In the genomic region with DNA sequence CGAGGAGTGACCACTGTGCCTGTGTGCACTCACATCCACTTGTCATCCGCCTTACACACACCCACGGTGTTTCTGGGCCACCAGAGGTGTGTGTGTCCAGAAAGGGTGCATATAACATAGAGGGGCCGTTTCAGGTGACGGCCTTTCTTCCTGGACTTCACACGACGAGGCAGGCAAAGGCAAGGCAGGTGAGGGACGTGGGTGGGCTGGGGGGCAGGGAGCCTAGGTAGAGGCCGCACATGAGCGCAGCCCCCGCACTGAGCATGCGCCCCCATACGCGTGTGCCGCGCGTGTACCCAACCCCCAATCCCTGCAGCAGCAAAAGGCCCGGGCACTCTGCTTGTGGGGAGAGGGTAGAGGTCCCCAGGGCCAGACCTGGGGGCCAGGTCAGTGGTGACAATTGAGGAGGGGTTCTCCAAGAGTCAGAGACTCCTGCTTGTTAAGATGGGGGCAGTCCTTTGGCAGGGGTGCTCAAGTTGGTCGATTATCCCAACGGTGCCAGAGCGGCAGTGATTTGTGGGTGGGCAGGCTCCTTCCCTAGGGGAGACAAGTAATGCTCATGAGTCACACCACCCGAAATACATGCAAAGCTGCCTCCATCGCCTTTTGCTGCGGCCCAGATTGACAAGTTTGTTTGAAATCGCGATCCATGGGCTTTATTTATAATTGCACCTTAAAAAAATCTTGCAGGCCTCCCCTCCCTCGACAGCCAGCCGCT, we compare ENCODE assay signal across 8 cellular contexts. TPM values are rescaled to one million over a fixed set of nuclear protein-coding genes. Genes with fewer than 3 reads are reported as not detected.
DNase-seq lines count a peak whose midpoint lies in the region; ATAC-seq and FAIRE-seq lines count a peak whose summit lies in the region.

No MANE protein-coding gene starts in this region.

- in situ Hi-C loops in ACHN (cut with HindIII; ENCODE audit: low pct_ligation_motif_present, low pct_unique_long_range_greater_than_20kb, low sequenced_read_pairs): no loop called here

- H3K27ac ChIP-seq in small intestine (ENCODE audit: low read depth in 1 of 2, low read length in 1 of 2): peak overlapping the region in 1 of 2 donors; percentile 81

- H3K27me3 ChIP-seq in small intestine (ENCODE audit: control insufficient read depth in 2 of 2, insufficient read depth in 2 of 2, low read length in 2 of 2): no peaks in the 10 kb centered on the region

- no peaks in the 10 kb centered on the region for H3K36me3 ChIP-seq in small intestine (ENCODE audit: control insufficient read depth in 2 of 2, insufficient read depth in 2 of 2, low read length in 2 of 2)

- DNase-seq in DMS 273 treated with DMSO at 0.1 percent for 48 hours (lab: John Stamatoyannopoulos, UW): peak; percentile 81
- DNase-seq in M059J (ENCODE audit: low read depth): peak; percentile 70
- DNase-seq in activated naive CD4-positive, alpha-beta T cell treated with anti-CD3 and anti-CD28 coated beads, Interleukin-2, amount 50 U/mL, for 72 hours (ENCODE audit: low spot score in 2 of 2): no peak
- DNase-seq in hepatic stellate cell (ENCODE audit: low spot score): peak; percentile 79
- no peak for DNase-seq in small intestine
- DNase-seq in ACHN: no peak

- H3K27ac Mint-ChIP-seq in activated naive CD4-positive, alpha-beta T cell treated with anti-CD3 and anti-CD28 coated beads, Interleukin-2, amount 50 U/mL, for 72 hours: peak overlapping the region; percentile 54 to 83

- H3K4me3 ChIP-seq in small intestine (ENCODE audit: low read depth in 1 of 2, low read length in 2 of 2): peak overlapping the region; percentile 32 to 98

- no peaks in the 10 kb centered on the region for H3K9me3 Mint-ChIP-seq in activated naive CD4-positive, alpha-beta T cell treated with anti-CD3 and anti-CD28 coated beads, Interleukin-2, amount 50 U/mL, for 72 hours

- H3K4me1 ChIP-seq in small intestine (ENCODE audit: control insufficient read depth in 2 of 2, insufficient read depth in 1 of 2, low read depth in 1 of 2, low read length in 1 of 2): peaks cover 2 to 9% of the 10 kb centered on the region in 2 donors

- peaks cover 7 to 10% of the 10 kb centered on the region in 2 donors for H3K36me3 Mint-ChIP-seq in activated naive CD4-positive, alpha-beta T cell treated with anti-CD3 and anti-CD28 coated beads, Interleukin-2, amount 50 U/mL, for 72 hours

- H3K9me3 ChIP-seq in small intestine (ENCODE audit: control insufficient read depth, low read depth): no peaks in the 10 kb centered on the region

- ATAC-seq in activated naive CD4-positive, alpha-beta T cell treated with anti-CD3 and anti-CD28 coated beads, Interleukin-2, amount 50 U/mL, for 72 hours: no peak
- no peak for ATAC-seq in HG03108 (IDR thresholded peaks at IDR 0.05; ENCODE audit: unreplicated experiment)
- no peak for ATAC-seq in HG02852 (IDR thresholded peaks at IDR 0.05; ENCODE audit: unreplicated experiment)

- no peak for FAIRE-seq in small intestine (lab: Jason Lieb, UNC)

- 52 to 66% (median 60%) methylated on average over 26 to 28 of the region's 28 CpGs for WGBS in small intestine, 3 donors

RNA-seq across cellular contexts. Expression of a gene that starts 1.0 kb away (rescaled TPM):
- total RNA-seq in M059J (2014; rRNA removed; shearing (Covaris generic)): 18.0 and 23.0 TPM in 2 replicates
- 10 to 100 TPM; 49.8 to 67.8 TPM for total RNA-seq in activated naive CD4-positive, alpha-beta T cell treated with anti-CD3 and anti-CD28 coated beads, Interleukin-2, amount 50 U/mL, for 72 hours
- polyA plus RNA-seq in small intestine: 10 to 100 TPM; 19.7 to 29.0 (median 21.9) TPM

RNA-seq across cellular contexts. Expression of a gene that starts 2.5 kb away (rescaled TPM):
- total RNA-seq in M059J (2014; rRNA removed; shearing (Covaris generic)): 2.6 and 3.3 TPM in 2 replicates
- total RNA-seq in activated naive CD4-positive, alpha-beta T cell treated with anti-CD3 and anti-CD28 coated beads, Interleukin-2, amount 50 U/mL, for 72 hours: 10 to 100 TPM in 1 of 2 donors, 1 to 10 TPM in 1; 8.9 to 25.3 TPM
- polyA plus RNA-seq in small intestine: 1 to 10 TPM in 2 of 3 donors, not detected in 1; 3.0 to 4.0 TPM

RNA-seq across cellular contexts. Expression of a gene that starts 21.9 kb away (rescaled TPM):
- 38.0 and 56.3 TPM in 2 replicates for total RNA-seq in M059J (2014; rRNA removed; shearing (Covaris generic))
- total RNA-seq in activated naive CD4-positive, alpha-beta T cell treated with anti-CD3 and anti-CD28 coated beads, Interleukin-2, amount 50 U/mL, for 72 hours: 10 to 100 TPM; 29.9 to 52.1 TPM
- 100 to 1,000 TPM in 2 of 3 donors, 10 to 100 TPM in 1; 66.4 to 326 (median 304) TPM for polyA plus RNA-seq in small intestine

RNA-seq across cellular contexts. Expression of a gene that starts 23.6 kb away (rescaled TPM):
- total RNA-seq in M059J (2014; rRNA removed; shearing (Covaris generic)): 5.7 and 6.3 TPM in 2 replicates
- 10 to 100 TPM in 1 of 2 donors, 1 to 10 TPM in 1; 5.1 to 10.6 TPM for total RNA-seq in activated naive CD4-positive, alpha-beta T cell treated with anti-CD3 and anti-CD28 coated beads, Interleukin-2, amount 50 U/mL, for 72 hours
- 1 to 10 TPM; 6.5 to 9.4 (median 8.7) TPM for polyA plus RNA-seq in small intestine

RNA-seq across cellular contexts. Expression of a gene that starts 32.3 kb away (rescaled TPM):
- total RNA-seq in M059J (2014; rRNA removed; shearing (Covaris generic)): 0.89 and 2.0 TPM in 2 replicates
- total RNA-seq in activated naive CD4-positive, alpha-beta T cell treated with anti-CD3 and anti-CD28 coated beads, Interleukin-2, amount 50 U/mL, for 72 hours: 10 to 100 TPM; 17.3 to 47.3 TPM
- polyA plus RNA-seq in small intestine: 1 to 10 TPM in 2 of 3 donors, under 1 TPM in 1; 0.67 to 7.3 (median 1.4) TPM

Comparison
In these comparisons a context has a peak if more than half of its experiments do, and no peak if none do; other contexts are left out.
1. DNase-seq: peak in DMS 273 treated with DMSO at 0.1 percent for 48 hours (single experiment), M059J (single experiment) and hepatic stellate cell (single experiment); none in activated naive CD4-positive, alpha-beta T cell treated with anti-CD3 and anti-CD28 coated beads, Interleukin-2, amount 50 U/mL, for 72 hours (0 of 2), small intestine (single experiment) and ACHN (single experiment).